9 cellular contexts compared by ENCODE assay signal in genomic region chr9:106861585-106862114, GRCh38. TPM values are rescaled to one million over a fixed set of nuclear protein-coding genes. Genes with fewer than 3 reads are reported as not detected.
DNase-seq lines count a peak whose midpoint lies in the region; ATAC-seq and TF ChIP-seq lines count a peak whose summit lies in the region.
"Had no signal": no experiment of that assay in that cellular context is flagged by ENCODE, and none has a peak within 500 bp of the region (broad histone marks: within the 10 kb centered on the region; RNA-seq: fewer than 3 reads in every experiment).

No MANE protein-coding gene starts in this region.

- H3K9me3 Mint-ChIP-seq in stimulated activated effector memory CD8-positive, alpha-beta T cell treated with anti-CD3 and anti-CD28 coated beads, Interleukin-12 subunit alpha, Interleukin-12 subunit beta, amount 100 ng/mL, for 72 hours, result peaks cover 5% of the 10 kb centered on the region

- DNase-seq in NCI-H1105 treated with DMSO at 0.1 percent for 48 hours (lab: John Stamatoyannopoulos, UW), result peak; percentile 26
- DNase-seq in NCI-H1105 (lab: John Stamatoyannopoulos, UW), result no peak
- no peak for DNase-seq in ascending aorta (ENCODE audit: low spot score in 2 of 2)
- DNase-seq in kidney epithelial cell (ENCODE audit: low read depth), result no peak
- no peak for DNase-seq in stimulated activated effector memory CD8-positive, alpha-beta T cell treated with anti-CD3 and anti-CD28 coated beads, Interleukin-12 subunit alpha, Interleukin-12 subunit beta, amount 100 ng/mL, for 72 hours (ENCODE audit: low spot score in 2 of 2)
- no peak for DNase-seq in NK-92 treated with Interleukin-12 subunit alpha and Interleukin-12 subunit beta, amount 100 ng/mL, for 24 hours (lab: John Stamatoyannopoulos, UW)
- no peak for DNase-seq in PC-9
- DNase-seq: NCI-H187 treated with DMSO at 0.1 percent for 48 hours had no signal

- H4K20me1 ChIP-seq in PC-9 (ENCODE audit: insufficient read depth), result no peaks in the 10 kb centered on the region

- H3K4me3 Mint-ChIP-seq in stimulated activated effector memory CD8-positive, alpha-beta T cell treated with anti-CD3 and anti-CD28 coated beads, Interleukin-12 subunit alpha, Interleukin-12 subunit beta, amount 100 ng/mL, for 72 hours, result peak overlapping the region; percentile 64

- no TSS peak for BruUV-seq in PC-9 (replicated peaks; lab: Mats Ljungman, UMichigan)

- no peaks in the 10 kb centered on the region for H3K9me2 ChIP-seq in PC-9 (ENCODE audit: insufficient read depth)

- no peak overlapping the region for H3K27ac Mint-ChIP-seq in stimulated activated effector memory CD8-positive, alpha-beta T cell treated with anti-CD3 and anti-CD28 coated beads, Interleukin-12 subunit alpha, Interleukin-12 subunit beta, amount 100 ng/mL, for 72 hours

- no peak overlapping the region for H3K4me2 ChIP-seq in PC-9

- TF ChIP-seq CTCF in ascending aorta (IDR thresholded peaks at IDR 0.05) (no peak), kidney epithelial cell (IDR thresholded peaks at IDR 0.05; ENCODE audit: insufficient read depth, low read length, poor library complexity, severe bottlenecking) (no peak), PC-9 (conservative IDR thresholded peaks at IDR 0.05) (no peak)

- H3K36me3 ChIP-seq in ascending aorta (no peaks in the 10 kb centered on the region), kidney epithelial cell (ENCODE audit: control insufficient read depth, insufficient read depth, low read length) (no peaks in the 10 kb centered on the region), PC-9 (ENCODE audit: low read depth) (no peaks in the 10 kb centered on the region)

- H2AFZ ChIP-seq in PC-9, result no peak overlapping the region

- H3F3A ChIP-seq in PC-9 (ENCODE audit: insufficient read depth, low read depth), result no peaks in the 10 kb centered on the region

- H3K27me3 ChIP-seq in ascending aorta (no peaks in the 10 kb centered on the region), kidney epithelial cell (ENCODE audit: control insufficient read depth, insufficient read depth, low read length) (no peaks in the 10 kb centered on the region), PC-9 (ENCODE audit: insufficient read depth, low read depth) (no peaks in the 10 kb centered on the region)

- no peaks in the 10 kb centered on the region for H3K36me3 Mint-ChIP-seq in stimulated activated effector memory CD8-positive, alpha-beta T cell treated with anti-CD3 and anti-CD28 coated beads, Interleukin-12 subunit alpha, Interleukin-12 subunit beta, amount 100 ng/mL, for 72 hours

- ATAC-seq in stimulated activated effector memory CD8-positive, alpha-beta T cell treated with anti-CD3 and anti-CD28 coated beads, Interleukin-12 subunit alpha, Interleukin-12 subunit beta, amount 100 ng/mL, for 72 hours, result no peak
- ATAC-seq in HG03045 (IDR thresholded peaks at IDR 0.05; ENCODE audit: unreplicated experiment), result no peak

- no peaks in the 10 kb centered on the region for H3K9me3 ChIP-seq in ascending aorta
- peaks cover 5% of the 10 kb centered on the region; the same call in 1 of the 2 replicates for H3K9me3 ChIP-seq in PC-9 (ENCODE audit: insufficient read depth, low read depth)

- H3K4me1 ChIP-seq in ascending aorta (no peaks in the 10 kb centered on the region), PC-9 (replicated peaks; ENCODE audit: insufficient read depth) (peaks cover 5% of the 10 kb centered on the region; the same call in 1 of the 2 replicates)

- H3K27ac ChIP-seq in ascending aorta (peak overlapping the region in 1 of 2 donors; percentile 83), PC-9 (no peak overlapping the region)

- POLR2A ChIA-PET in PC-9 (lab: Charles Lee; ENCODE audit: unreplicated experiment), result interaction anchor here (0.6 kb wide), 1 partner anchor 1830 kb away, joined by 4 read pairs; no protein-coding TSS in a partner anchor

- H3K79me2 ChIP-seq in PC-9 (ENCODE audit: low read depth), result no peaks in the 10 kb centered on the region

- peaks cover 19% of the 10 kb centered on the region for H3K4me1 Mint-ChIP-seq in stimulated activated effector memory CD8-positive, alpha-beta T cell treated with anti-CD3 and anti-CD28 coated beads, Interleukin-12 subunit alpha, Interleukin-12 subunit beta, amount 100 ng/mL, for 72 hours

- H3K4me3 ChIP-seq in ascending aorta, result peak overlapping the region; percentile 69 to 76
- peak overlapping the region; percentile 88 for H3K4me3 ChIP-seq in kidney epithelial cell (ENCODE audit: low read depth, low read length)
- H3K4me3 ChIP-seq in PC-9, result no peak overlapping the region

- CTCF ChIA-PET in PC-9 (lab: Charles Lee), result no interaction called here

- intact Hi-C loops in ascending aorta (cut with DNase I), result loop anchor here (5.0 kb wide), 1 partner anchor 421 kb away; the partner anchor contains the start of gene RAD23B
- intact Hi-C loops in PC-9 (cut with micrococcal nuclease; ENCODE audit: unreplicated experiment), result loop anchor here (5.0 to 10.0 kb wide), 3 partner anchors 64 to 263 kb away; no protein-coding TSS in a partner anchor

RNA-seq across cellular contexts. Expression of gene ZNF462, which starts 1.3 kb away (rescaled TPM):
- total RNA-seq in ascending aorta (8.8 TPM), kidney epithelial cell (26.2 and 32.1 TPM in 2 replicates), PC-9 (2021) (3.2 and 4.8 TPM in 2 replicates)
